ENCODE assay signal across 21 cellular contexts in genomic region chr2:100886054-100886453, GRCh38.
A peak's percentile ranks its signal among the peaks of the same experiment; 100 is the strongest.
DNase-seq lines count a peak whose midpoint lies in the region; ATAC-seq and TF ChIP-seq lines count a peak whose summit lies in the region.
"Had no signal": no experiment of that assay in that cellular context is flagged by ENCODE, and none has a peak within 500 bp of the region (broad histone marks: within the 10 kb centered on the region; RNA-seq: fewer than 3 reads in every experiment).

No MANE protein-coding gene starts in this region.

- no peak overlapping the region for H3K9ac ChIP-seq in iPS-20b (ENCODE audit: low read depth, low read length)
- H3K9ac ChIP-seq: KMS-11 had no signal

- no peaks in the 10 kb centered on the region for H3K36me3 Mint-ChIP-seq in GM23338 (ENCODE audit: low read depth)
- peaks cover 7% of the 10 kb centered on the region for H3K36me3 Mint-ChIP-seq in osteocyte (ENCODE audit: unreplicated experiment)
- H3K36me3 Mint-ChIP-seq: CD8-positive, alpha-beta memory T cell had no signal

- H3K36me3 ChIP-seq in GM23338 (ENCODE audit: insufficient read depth) (no peaks in the 10 kb centered on the region), iPS-20b (ENCODE audit: insufficient read depth, low read depth, low read length) (no peaks in the 10 kb centered on the region)

- H3K4me2 ChIP-seq in GM23338 = peak overlapping the region; percentile 69
- H3K4me2 ChIP-seq: KMS-11 had no signal

- H3K27me3 ChIP-seq in GM23338 (ENCODE audit: insufficient read depth) (0 out of 2 replicates have a peak, but pooled peaks cover 4% of the 10 kb centered on the region), iPS-20b (ENCODE audit: insufficient read depth, low read length) (no peaks in the 10 kb centered on the region)

- H3F3A ChIP-seq in GM23338 (replicated peaks; ENCODE audit: low read depth) = no peaks in the 10 kb centered on the region

- H3K9me2 ChIP-seq in GM23338 (ENCODE audit: insufficient read depth) = 0 out of 2 replicates have a peak, but pooled peaks cover 7% of the 10 kb centered on the region

- no peak overlapping the region; the same call in 1 of the 2 replicates for H3K27ac ChIP-seq in GM23338 (ENCODE audit: low read depth)
- no peak overlapping the region for H3K27ac ChIP-seq in iPS-20b (ENCODE audit: low read length)
- H3K27ac ChIP-seq: C4-2B, KMS-11, RWPE1, SK-N-MC had no signal

- H3K4me3 ChIP-seq in GM23338 (no peak overlapping the region; the same call in 1 of the 2 replicates), choroid plexus epithelial cell (ENCODE audit: low read depth, low read length) (no peak overlapping the region), iPS-20b (ENCODE audit: low read length) (peak overlapping the region; percentile 39; the same call in 1 of the 2 replicates)
- H3K4me3 ChIP-seq: SK-N-MC had no signal

- H4K20me1 ChIP-seq in GM23338 (replicated peaks; ENCODE audit: insufficient read depth) = no peaks in the 10 kb centered on the region

- no peaks in the 10 kb centered on the region for H3K79me2 ChIP-seq in GM23338 (replicated peaks; ENCODE audit: insufficient read depth)

- H3K4me3 Mint-ChIP-seq in GM23338 (peak overlapping the region; percentile 40; the same call in 1 of the 3 replicates), osteocyte (ENCODE audit: unreplicated experiment) (no peak overlapping the region)
- H3K4me3 Mint-ChIP-seq: CD8-positive, alpha-beta memory T cell had no signal

- peaks cover 56% of the 10 kb centered on the region for H3K4me1 Mint-ChIP-seq in GM23338
- H3K4me1 Mint-ChIP-seq in osteocyte (ENCODE audit: unreplicated experiment) = peaks cover 27% of the 10 kb centered on the region
- H3K4me1 Mint-ChIP-seq: CD8-positive, alpha-beta memory T cell had no signal

- peak; percentile 35 for DNase-seq in GM23338 (ENCODE audit: low spot score)
- DNase-seq in NCI-H526 treated with DMSO at 0.1 percent for 48 hours (lab: John Stamatoyannopoulos, UW) = peak; percentile 64
- peak; percentile 37 for DNase-seq in choroid plexus epithelial cell (ENCODE audit: low read depth)
- no peak for DNase-seq in NCI-H2227 treated with DMSO at 0.1 percent for 48 hours (lab: John Stamatoyannopoulos, UW)
- no peak for DNase-seq in COLO829 (ENCODE audit: low spot score)
- DNase-seq in GM20000 (ENCODE audit: low spot score) = no peak
- DNase-seq in osteocyte (ENCODE audit: extremely low spot score, unreplicated experiment) = no peak
- DNase-seq: CD8-positive, alpha-beta memory T cell; DMS79; H7; NCI-H1092 treated with DMSO at 0.1 percent for 48 hours; NCI-H1436 treated with DMSO at 0.1 percent for 48 hours; NCI-H2029 treated with DMSO at 0.1 percent for 48 hours; NCI-H2171; NCI-H524 treated with DMSO at 0.1 percent for 48 hours; SHP77 treated with DMSO at 0.1 percent for 48 hours had no signal

- H3K9me3 ChIP-seq in iPS-20b (ENCODE audit: insufficient read depth, low read depth, low read length) = no peaks in the 10 kb centered on the region

- no peak overlapping the region for H2AFZ ChIP-seq in GM23338

- ATAC-seq in GM23338 = peak; percentile 47

- peaks cover 19% of the 10 kb centered on the region for H3K27me3 Mint-ChIP-seq in GM23338 (ENCODE audit: insufficient read depth, low read depth, poor library complexity)
- H3K27me3 Mint-ChIP-seq in osteocyte (ENCODE audit: unreplicated experiment) = no peaks in the 10 kb centered on the region

- peak overlapping the region; percentile 87 for H3K27ac Mint-ChIP-seq in GM23338
- no peak overlapping the region for H3K27ac Mint-ChIP-seq in osteocyte (ENCODE audit: unreplicated experiment)
- H3K27ac Mint-ChIP-seq: CD8-positive, alpha-beta memory T cell had no signal

- H3K9me3 Mint-ChIP-seq in GM23338 (no peaks in the 10 kb centered on the region), osteocyte (ENCODE audit: unreplicated experiment) (no peaks in the 10 kb centered on the region)
- H3K9me3 Mint-ChIP-seq: CD8-positive, alpha-beta memory T cell had no signal

- H3K4me1 ChIP-seq in GM23338 (ENCODE audit: insufficient read depth) (peaks cover 32% of the 10 kb centered on the region), iPS-20b (ENCODE audit: insufficient read depth, low read length) (peaks cover 22% of the 10 kb centered on the region)

- TF ChIP-seq CTCF in GM23338 (conservative IDR thresholded peaks at IDR 0.05; ENCODE audit: low read depth in 2 of 2) = no peak
- no peak for TF ChIP-seq CTCF in choroid plexus epithelial cell (conservative IDR thresholded peaks at IDR 0.05; ENCODE audit: low read depth, low read length)
- TF ChIP-seq CTCF in GM20000 (IDR thresholded peaks at IDR 0.05; ENCODE audit: extremely low read depth, missing control alignments) = no peak
- TF ChIP-seq CTCF in osteocyte (IDR thresholded peaks at IDR 0.05) = no peak

TF ChIP-seq in GM23338, 12 proteins besides CTCF, POLR2A, EP300 and RAD21 (continues in another document):
- no peak for TF ChIP-seq ZNF114 (CRISPR knock-in tag; IDR thresholded peaks at IDR 0.05)
- no peak for TF ChIP-seq ZNF331 (CRISPR knock-in tag; IDR thresholded peaks at IDR 0.05; ENCODE audit: low read depth)
- no peak for TF ChIP-seq ETS1 (IDR thresholded peaks at IDR 0.05)
- no peak for TF ChIP-seq REST (IDR thresholded peaks at IDR 0.05; ENCODE audit: unreplicated experiment)
- TF ChIP-seq EZH2 (IDR thresholded peaks at IDR 0.05; ENCODE audit: low read depth, unreplicated experiment) = no peak
- TF ChIP-seq POLR2AphosphoS5 (IDR thresholded peaks at IDR 0.05; ENCODE audit: low read depth) = no peak
- no peak for TF ChIP-seq JUNB (IDR thresholded peaks at IDR 0.05; ENCODE audit: unreplicated experiment)
- no peak for TF ChIP-seq NANOG (IDR thresholded peaks at IDR 0.05; ENCODE audit: borderline replicate concordance)
- TF ChIP-seq EZH2phosphoT487 (IDR thresholded peaks at IDR 0.05; ENCODE audit: unreplicated experiment) = no peak

Comparison
In these comparisons a context has a peak if more than half of its experiments do, and no peak if none do; other contexts are left out.
1. DNase-seq: peak in GM23338 (single experiment), NCI-H526 treated with DMSO at 0.1 percent for 48 hours (single experiment) and choroid plexus epithelial cell (single experiment); none in NCI-H2227 treated with DMSO at 0.1 percent for 48 hours (single experiment), COLO829 (single experiment), GM20000 (single experiment) and osteocyte (single experiment).